In genomic region chr1:216076751-216077150, GRCh38 we compare ENCODE assay signal across 1 cellular context.
TF ChIP-seq lines count a peak whose summit lies in the region.

No MANE protein-coding gene starts in this region.

TF ChIP-seq in GM12878, 131 proteins besides CTCF, POLR2A, EP300 and RAD21 (continued from another document):
- TF ChIP-seq, protein P1, sequence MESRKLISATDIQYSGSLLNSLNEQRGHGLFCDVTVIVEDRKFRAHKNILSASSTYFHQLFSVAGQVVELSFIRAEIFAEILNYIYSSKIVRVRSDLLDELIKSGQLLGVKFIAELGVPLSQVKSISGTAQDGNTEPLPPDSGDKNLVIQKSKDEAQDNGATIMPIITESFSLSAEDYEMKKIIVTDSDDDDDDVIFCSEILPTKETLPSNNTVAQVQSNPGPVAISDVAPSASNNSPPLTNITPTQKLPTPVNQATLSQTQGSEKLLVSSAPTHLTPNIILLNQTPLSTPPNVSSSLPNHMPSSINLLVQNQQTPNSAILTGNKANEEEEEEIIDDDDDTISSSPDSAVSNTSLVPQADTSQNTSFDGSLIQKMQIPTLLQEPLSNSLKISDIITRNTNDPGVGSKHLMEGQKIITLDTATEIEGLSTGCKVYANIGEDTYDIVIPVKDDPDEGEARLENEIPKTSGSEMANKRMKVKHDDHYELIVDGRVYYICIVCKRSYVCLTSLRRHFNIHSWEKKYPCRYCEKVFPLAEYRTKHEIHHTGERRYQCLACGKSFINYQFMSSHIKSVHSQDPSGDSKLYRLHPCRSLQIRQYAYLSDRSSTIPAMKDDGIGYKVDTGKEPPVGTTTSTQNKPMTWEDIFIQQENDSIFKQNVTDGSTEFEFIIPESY (IDR thresholded peaks at IDR 0.05), result no peak
- no peak for TF ChIP-seq KAT2A (conservative IDR thresholded peaks at IDR 0.05; ENCODE audit: control insufficient read depth, low read depth, low read length)
